ENCODE assay signal across 8 cellular contexts in genomic region chr11:72752088-72752914, GRCh38. TPM values are rescaled to one million over a fixed set of nuclear protein-coding genes. Genes with fewer than 3 reads are reported as not detected.
DNase-seq lines count a peak whose midpoint lies in the region; ATAC-seq, FAIRE-seq and TF ChIP-seq lines count a peak whose summit lies in the region.

Gene ARAP1 (minus strand): TSS chr11:72752408. CDS start chr11:72727128, 25,280 bp downstream.

- no peaks in the 10 kb centered on the region for H3K36me3 ChIP-seq in BJ (ENCODE audit: control insufficient read depth, insufficient read depth, low read length)

- peaks cover 11% of the 10 kb centered on the region for H3K36me3 Mint-ChIP-seq in nephron progenitor cell (ENCODE audit: low read depth)

- H3K4me3 Mint-ChIP-seq in nephron progenitor cell, result peak within 1 kb of the TSS; percentile 91
- peak within 1 kb of the TSS; percentile 88 to 93 for H3K4me3 Mint-ChIP-seq in stimulated activated naive CD8-positive, alpha-beta T cell treated with anti-CD3 and anti-CD28 coated beads, Interleukin-15, amount 100 ng/mL, for 72 hours

- ATAC-seq in stimulated activated naive CD8-positive, alpha-beta T cell treated with anti-CD3 and anti-CD28 coated beads, Interleukin-15, amount 100 ng/mL, for 72 hours, result peak; percentile 81

- no peak within 1 kb of the TSS for H3K27ac Mint-ChIP-seq in nephron progenitor cell
- H3K27ac Mint-ChIP-seq in stimulated activated naive CD8-positive, alpha-beta T cell treated with anti-CD3 and anti-CD28 coated beads, Interleukin-15, amount 100 ng/mL, for 72 hours, result peak within 1 kb of the TSS; percentile 90 to 94

- no peaks in the 10 kb centered on the region for H3K9me3 Mint-ChIP-seq in nephron progenitor cell
- H3K9me3 Mint-ChIP-seq in stimulated activated naive CD8-positive, alpha-beta T cell treated with anti-CD3 and anti-CD28 coated beads, Interleukin-15, amount 100 ng/mL, for 72 hours, result no peaks in the 10 kb centered on the region

- CTCF ChIA-PET in BJ (lab: Yijun Ruan, JAX), result interaction anchor here (0.9 to 1.3 kb wide), 3 partner anchors 18 to 425 kb away, joined by 3 to 4 read pairs (median 3); partner anchors contain the start of gene STARD10
- CTCF ChIA-PET in RWPE1 (lab: Yijun Ruan, JAX), result interaction anchor here (1.6 kb wide), 1 partner anchor 60 kb away, joined by 4 read pairs; no protein-coding TSS in a partner anchor

- DNase-seq in BJ (ENCODE audit: low read depth) (no peak), GM19239 (ENCODE audit: insufficient read length, low spot score) (peak; percentile 96), HT-29 (ENCODE audit: low spot score) (peak; percentile 81), RWPE1 (ENCODE audit: low spot score) (peak; percentile 85), fibroblast of the conjunctiva (ENCODE audit: low read depth) (peak; percentile 30), nephron progenitor cell (peak; percentile 77)
- DNase-seq in activated T-helper 9 cell treated with anti-CD3 and anti-CD28 coated beads, Interleukin-2, amount 50 U/mL, for 16 hours (ENCODE audit: low read depth), result peak; percentile 71
- DNase-seq in stimulated activated naive CD8-positive, alpha-beta T cell treated with anti-CD3 and anti-CD28 coated beads, Interleukin-15, amount 100 ng/mL, for 72 hours, result peak; percentile 60 to 66

- H3K27me3 Mint-ChIP-seq in nephron progenitor cell (ENCODE audit: low read depth, poor library complexity), result peaks cover 9% of the 10 kb centered on the region
- H3K27me3 Mint-ChIP-seq in stimulated activated naive CD8-positive, alpha-beta T cell treated with anti-CD3 and anti-CD28 coated beads, Interleukin-15, amount 100 ng/mL, for 72 hours, result no peaks in the 10 kb centered on the region

- no peaks in the 10 kb centered on the region for H3K27me3 ChIP-seq in BJ (ENCODE audit: control insufficient read depth, insufficient read depth, low read length)

- FAIRE-seq in GM19239 (lab: Jason Lieb, UNC), result peak; percentile 91

- peaks cover 31% of the 10 kb centered on the region for H3K4me1 Mint-ChIP-seq in nephron progenitor cell
- peaks cover 50% of the 10 kb centered on the region for H3K4me1 Mint-ChIP-seq in stimulated activated naive CD8-positive, alpha-beta T cell treated with anti-CD3 and anti-CD28 coated beads, Interleukin-15, amount 100 ng/mL, for 72 hours

- H3K4me3 ChIP-seq in BJ (ENCODE audit: low read depth, low read length), result peak within 1 kb of the TSS; percentile 90

- peak within 1 kb of the TSS; percentile 75 for H3K27ac ChIP-seq in RWPE1

- POLR2A ChIA-PET in BJ (lab: Charles Lee), result no interaction called here
- POLR2A ChIA-PET in RWPE1 (lab: Yijun Ruan, JAX; ENCODE audit: low non-redundant PET), result interaction anchor here (0.6 kb wide), 1 partner anchor 30 kb away, joined by 3 read pairs; no protein-coding TSS in a partner anchor

- no peak for TF ChIP-seq CTCF in BJ (IDR thresholded peaks at IDR 0.05; ENCODE audit: insufficient read depth, low read depth, low read length)
- TF ChIP-seq CTCF in RWPE1 (conservative IDR thresholded peaks at IDR 0.05; ENCODE audit: low read depth), result no peak
- TF ChIP-seq CTCF in nephron progenitor cell (IDR thresholded peaks at IDR 0.05), result no peak

RNA-seq across cellular contexts. Expression of gene ARAP1, which starts in this region (rescaled TPM):
- polyA plus RNA-seq in BJ (2011; rRNA removed), result 47.7 and 74.5 TPM in 2 replicates
- polyA minus RNA-seq in BJ (2011; rRNA and poly(A)+ RNA removed), result 73.8 and 78.1 TPM in 2 replicates
- total RNA-seq in HT-29 (2014; rRNA removed; shearing (Covaris generic)), result 109 and 161 TPM in 2 replicates
